Comparison of ENCODE assay signal across 8 cellular contexts in the genomic region with DNA sequence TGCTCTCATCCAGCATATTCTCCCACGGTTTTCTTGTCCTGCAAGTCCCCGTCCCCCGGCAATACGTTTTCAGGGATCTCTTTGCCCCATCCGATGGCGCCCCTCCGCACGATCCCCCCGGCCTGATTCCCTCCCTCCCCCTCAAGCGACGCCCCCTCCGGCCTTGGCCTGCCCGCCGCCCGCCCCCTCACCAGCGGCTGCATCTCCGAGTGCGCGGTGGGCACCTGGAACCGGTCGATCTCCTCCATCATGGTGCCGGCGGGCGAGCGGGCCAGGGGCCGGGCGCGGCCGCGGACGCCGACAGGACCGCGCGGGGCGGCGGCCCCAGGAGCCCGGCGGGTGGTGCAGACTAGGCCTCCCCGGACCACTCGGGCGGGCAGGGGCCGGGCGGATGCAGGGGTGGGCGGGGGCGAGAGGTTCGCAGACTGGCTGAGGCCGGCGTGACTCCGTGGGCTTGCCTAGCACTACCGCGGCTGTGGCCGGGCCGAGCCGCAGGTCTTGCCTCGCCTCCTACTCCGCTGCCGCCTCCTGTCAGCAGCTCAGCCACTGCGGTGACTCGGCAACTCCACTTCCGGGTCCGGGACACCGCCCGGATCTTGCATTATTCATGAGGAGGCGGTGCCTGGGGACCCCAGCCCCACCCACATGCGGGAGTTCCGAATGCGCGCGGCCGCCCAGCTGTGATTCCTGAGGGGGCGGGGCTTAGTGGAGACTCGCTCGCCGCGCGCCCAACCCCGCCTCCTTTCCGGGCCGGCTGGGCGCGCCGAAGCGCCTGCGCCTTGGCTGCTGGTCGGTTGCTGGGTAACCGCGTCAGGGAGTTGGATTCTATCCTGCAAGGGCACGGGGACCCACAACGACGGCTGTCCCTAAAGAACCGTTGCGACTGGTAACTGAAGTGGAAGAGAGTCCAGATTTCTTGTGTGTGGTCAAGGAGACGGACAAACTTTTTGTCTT. TPM values are rescaled to one million over a fixed set of nuclear protein-coding genes. Genes with fewer than 3 reads are reported as not detected.
DNase-seq lines count a peak whose midpoint lies in the region; ATAC-seq, FAIRE-seq and TF ChIP-seq lines count a peak whose summit lies in the region.

A gene (plus strand): TSS at position 793 of the 954 bp plus-strand sequence. CDS start 201 bp downstream, outside the sequence.
A gene with protein sequence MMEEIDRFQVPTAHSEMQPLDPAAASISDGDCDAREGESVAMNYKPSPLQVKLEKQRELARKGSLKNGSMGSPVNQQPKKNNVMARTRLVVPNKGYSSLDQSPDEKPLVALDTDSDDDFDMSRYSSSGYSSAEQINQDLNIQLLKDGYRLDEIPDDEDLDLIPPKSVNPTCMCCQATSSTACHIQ (minus strand): TSS at position 558 of the 954 bp plus-strand sequence. CDS start 307 bp downstream, at position 251.

- H3K4me1 ChIP-seq in BE2C (peaks cover 35% of the 10 kb centered on the region), kidney (ENCODE audit: control insufficient read depth in 1 of 2, insufficient read depth in 1 of 2, low read depth in 1 of 2, low read length in 2 of 2) (peaks cover 8 to 11% of the 10 kb centered on the region in 2 donors)

- H3K9ac ChIP-seq in kidney (ENCODE audit: low read length in 2 of 2), result peak within 1 kb of the TSS; percentile 88 to 90

- intact Hi-C loops in activated CD4-positive, alpha-beta T cell treated with anti-CD3 and anti-CD28 coated beads for 36 hours (cut with DNase I, micrococcal nuclease), result loop anchor here (1.0 to 10.0 kb wide), 23 partner anchors 42 to 1354 kb away; a partner anchor contains a TSS
- intact Hi-C loops in kidney (cut with DNase I), result no loop called here

- H3K27ac Mint-ChIP-seq in activated CD4-positive, alpha-beta T cell treated with anti-CD3 and anti-CD28 coated beads for 36 hours, result peak within 1 kb of the TSS; percentile 75

- no peaks in the 10 kb centered on the region for H3K9me3 Mint-ChIP-seq in activated CD4-positive, alpha-beta T cell treated with anti-CD3 and anti-CD28 coated beads for 36 hours (ENCODE audit: low read depth)

- H3K9me3 ChIP-seq in BE2C, result no peaks in the 10 kb centered on the region
- no peaks in the 10 kb centered on the region for H3K9me3 ChIP-seq in kidney (ENCODE audit: control insufficient read depth in 1 of 2, low read length in 2 of 2)

- CTCF ChIA-PET in activated CD4-positive, alpha-beta T cell treated with anti-CD3 and anti-CD28 coated beads for 36 hours (lab: Charles Lee), result interaction anchor here (0.7 kb wide), 2 partner anchors 13 to 14 kb away, joined by 3 read pairs; no protein-coding TSS in a partner anchor

- H3K4me3 Mint-ChIP-seq in activated CD4-positive, alpha-beta T cell treated with anti-CD3 and anti-CD28 coated beads for 36 hours, result peak within 1 kb of the TSS; percentile 84

- H3K27me3 ChIP-seq in BE2C, result no peaks in the 10 kb centered on the region; the same call in 1 of the 2 replicates

- H3K4me1 Mint-ChIP-seq in activated CD4-positive, alpha-beta T cell treated with anti-CD3 and anti-CD28 coated beads for 36 hours, result peaks cover 45% of the 10 kb centered on the region

- FAIRE-seq in GM19239 (lab: Jason Lieb, UNC), result peak; percentile 85
- peak; percentile 97 for FAIRE-seq in kidney (lab: Jason Lieb, UNC)

- POLR2A ChIA-PET in activated CD4-positive, alpha-beta T cell treated with anti-CD3 and anti-CD28 coated beads for 36 hours (lab: Charles Lee), result interaction anchor here (0.6 to 1.0 kb wide), 2 partner anchors 9 to 180 kb away, joined by 3 to 4 read pairs; a partner anchor contains a TSS

- peaks cover 9% of the 10 kb centered on the region for H3K27me3 Mint-ChIP-seq in activated CD4-positive, alpha-beta T cell treated with anti-CD3 and anti-CD28 coated beads for 36 hours

- ATAC-seq in HG03442 (IDR thresholded peaks at IDR 0.05; ENCODE audit: unreplicated experiment), result peak; percentile 95
- ATAC-seq in activated CD4-positive, alpha-beta T cell treated with anti-CD3 and anti-CD28 coated beads for 36 hours, result peak; percentile 92

- TF ChIP-seq CTCF in BE2C (IDR thresholded peaks at IDR 0.05; ENCODE audit: low read depth, low read length) (no peak), choroid plexus epithelial cell (conservative IDR thresholded peaks at IDR 0.05; ENCODE audit: low read depth, low read length) (no peak), kidney (IDR thresholded peaks at IDR 0.05; ENCODE audit: borderline replicate concordance, extremely low read depth, insufficient read depth) (no peak)

- peak within 1 kb of the TSS; percentile 56 to 61 for H3K27ac ChIP-seq in kidney (ENCODE audit: low read depth in 2 of 2, low read length in 2 of 2)

- no peaks in the 10 kb centered on the region for H3K36me3 Mint-ChIP-seq in activated CD4-positive, alpha-beta T cell treated with anti-CD3 and anti-CD28 coated beads for 36 hours (ENCODE audit: low read depth)

- H3K4me3 ChIP-seq in BE2C (ENCODE audit: low read depth, low read length), result peak within 1 kb of the TSS; percentile 96
- H3K4me3 ChIP-seq in choroid plexus epithelial cell (ENCODE audit: low read depth, low read length), result peak within 1 kb of the TSS; percentile 76
- peak within 1 kb of the TSS; percentile 79 to 83 for H3K4me3 ChIP-seq in kidney (ENCODE audit: low read length in 2 of 2)

- DNase-seq in BE2C (peak; percentile 100), GM19239 (ENCODE audit: insufficient read length, low spot score) (peak; percentile 99), NCI-H510A treated with DMSO at 0.1 percent for 48 hours (lab: John Stamatoyannopoulos, UW) (peak; percentile 88), choroid plexus epithelial cell (ENCODE audit: low read depth) (peak; percentile 99), kidney (peak; percentile 100)
- peak; percentile 99 for DNase-seq in activated CD4-positive, alpha-beta T cell treated with anti-CD3 and anti-CD28 coated beads for 36 hours
- peak; percentile 99 for DNase-seq in stimulated activated CD4-positive, alpha-beta T cell treated with anti-CD3 and anti-CD28 coated beads, Interleukin-15, amount 100 ng/mL, for 24 hours

- peaks cover 6% of the 10 kb centered on the region; the same call in 1 of the 2 replicates for H3K36me3 ChIP-seq in BE2C
- no peaks in the 10 kb centered on the region for H3K36me3 ChIP-seq in kidney (ENCODE audit: control insufficient read depth in 1 of 2, insufficient read depth in 2 of 2, low read length in 2 of 2)

RNA-seq across cellular contexts. Expression of the first gene that starts in this region (rescaled TPM):
- not detected for polyA plus RNA-seq in BE2C (2012; ENCODE audit: insufficient read depth, insufficient read length, low read depth)
- total RNA-seq in activated CD4-positive, alpha-beta T cell treated with anti-CD3 and anti-CD28 coated beads for 36 hours, result under 1 TPM in 1 of 2 experiments, not detected in 1; 0.34 TPM
- total RNA-seq in kidney, result 3.0 TPM
- polyA plus RNA-seq in kidney (ENCODE audit: insufficient read depth, low read depth, low replicate concordance), result 2.4 TPM

RNA-seq across cellular contexts. Expression of the second gene that starts in this region (rescaled TPM):
- 14.5 TPM for polyA plus RNA-seq in BE2C (2012; ENCODE audit: insufficient read depth, insufficient read length, low read depth)
- 10 to 100 TPM in 1 of 2 experiments, 1 to 10 TPM in 1; 9.7 to 12.9 TPM for total RNA-seq in activated CD4-positive, alpha-beta T cell treated with anti-CD3 and anti-CD28 coated beads for 36 hours
- 21.1 TPM for total RNA-seq in kidney
- 8.7 TPM for polyA plus RNA-seq in kidney (ENCODE audit: insufficient read depth, low read depth, low replicate concordance)

Comparison
In these comparisons a context has a peak if more than half of its experiments do, and no peak if none do; other contexts are left out.
1. Peak in every context shown above with its lines: DNase-seq, ATAC-seq, H3K4me3 ChIP-seq and H3K27ac ChIP-seq.